9 cellular contexts compared by ENCODE assay signal in the genomic region with DNA sequence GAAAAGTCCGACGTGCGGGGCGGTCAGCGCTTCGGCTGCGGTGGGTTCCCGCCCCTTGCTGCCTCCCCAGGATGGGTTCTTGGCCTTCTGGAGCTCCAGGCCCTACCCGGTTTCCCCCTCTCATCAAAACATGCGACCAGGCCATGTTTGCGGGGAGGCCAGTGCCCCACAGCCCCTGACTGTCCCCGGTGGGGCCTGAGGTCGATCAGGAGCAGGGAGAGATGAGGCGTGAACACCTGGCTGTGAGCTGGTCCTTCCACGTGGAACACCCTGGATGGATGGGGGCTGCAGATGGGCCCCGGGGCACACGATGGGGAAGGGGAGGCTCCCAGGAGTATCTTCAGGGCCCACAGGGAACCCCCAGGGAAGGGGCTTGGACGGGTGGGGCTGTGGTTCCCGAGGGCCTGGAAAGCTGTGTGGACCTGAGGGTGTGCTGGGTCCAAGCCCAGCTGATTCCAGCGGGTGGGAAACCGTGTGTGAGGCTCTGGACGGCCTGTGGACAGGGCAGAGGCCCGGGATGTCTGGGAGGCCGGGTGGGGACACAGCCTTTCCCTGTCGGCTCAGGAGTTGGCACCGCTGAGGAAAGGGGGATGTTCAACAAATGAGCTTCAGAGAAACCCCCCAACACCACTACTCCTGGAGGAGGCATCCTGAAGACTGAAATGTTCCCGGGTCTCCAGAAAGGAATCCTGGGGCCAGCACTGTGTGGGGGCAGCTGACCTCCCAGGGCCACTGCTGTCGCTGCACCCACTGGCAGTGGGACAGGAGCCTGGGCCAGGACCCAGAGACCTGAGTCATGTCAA.
A peak's percentile ranks its signal among the peaks of the same experiment; 100 is the strongest.
DNase-seq lines count a peak whose midpoint lies in the region; ATAC-seq and TF ChIP-seq lines count a peak whose summit lies in the region.
"Had no signal": no experiment of that assay in that cellular context is flagged by ENCODE, and none has a peak within 500 bp of the region (broad histone marks: within the 10 kb centered on the region; RNA-seq: fewer than 3 reads in every experiment).

No MANE protein-coding gene starts in this region.

- peaks cover 5% of the 10 kb centered on the region for H3K36me3 Mint-ChIP-seq in activated CD4-positive, alpha-beta T cell treated with anti-CD3 and anti-CD28 coated beads, Interleukin-2, amount 10 ng/mL, durations not matched to agents 7 days and 5 days (ENCODE audit: low read depth)
- peaks cover 0 to 2% (median 0%) of the 10 kb centered on the region in 3 donors for H3K36me3 Mint-ChIP-seq in CD8-positive, alpha-beta memory T cell
- peaks cover 1% of the 10 kb centered on the region for H3K36me3 Mint-ChIP-seq in glutamatergic neuron (ENCODE audit: unreplicated experiment)

- H3K4me1 Mint-ChIP-seq in activated CD4-positive, alpha-beta T cell treated with anti-CD3 and anti-CD28 coated beads, Interleukin-2, amount 10 ng/mL, durations not matched to agents 7 days and 5 days, result peaks cover 63% of the 10 kb centered on the region
- H3K4me1 Mint-ChIP-seq in CD8-positive, alpha-beta memory T cell, result peaks cover 54 to 70% (median 60%) of the 10 kb centered on the region in 3 donors
- peaks cover 21% of the 10 kb centered on the region for H3K4me1 Mint-ChIP-seq in glutamatergic neuron (ENCODE audit: low read depth, unreplicated experiment)

- no peak overlapping the region for H3K27ac ChIP-seq in CD8-positive, alpha-beta memory T cell (ENCODE audit: low read depth, low read length)
- H3K27ac ChIP-seq: psoas muscle had no signal

- ATAC-seq in HG03280 (IDR thresholded peaks at IDR 0.05; ENCODE audit: unreplicated experiment), result no peak

- H3K4me3 ChIP-seq in CD8-positive, alpha-beta memory T cell (ENCODE audit: low read length), result peak overlapping the region; percentile 53
- H3K4me3 ChIP-seq: psoas muscle had no signal

- CTCF ChIA-PET in activated CD4-positive, alpha-beta T cell treated with anti-CD3 and anti-CD28 coated beads, Interleukin-2, amount 10 ng/mL, durations not matched to agents 7 days and 5 days (lab: Charles Lee), result no interaction called here
- CTCF ChIA-PET in CD8-positive, alpha-beta memory T cell (lab: Charles Lee), result interaction anchor here (1.2 to 1.7 kb wide), 2 partner anchors 18 to 315 kb away, joined by 3 to 5 read pairs; no protein-coding TSS in a partner anchor

- DNase-seq in activated CD4-positive, alpha-beta T cell treated with anti-CD3 and anti-CD28 coated beads, Interleukin-2, amount 10 ng/mL, durations not matched to agents 7 days and 5 days, result peak; percentile 5
- DNase-seq in activated CD4-positive, alpha-beta T cell treated with anti-CD3 and anti-CD28 coated beads for 4 hours, result no peak
- no peak for DNase-seq in CD8-positive, alpha-beta memory T cell
- peak; percentile 32 for DNase-seq in ecto neural progenitor cell (ENCODE audit: low spot score)
- DNase-seq in posterior vena cava (ENCODE audit: low spot score), result peak; percentile 75
- DNase-seq in glutamatergic neuron, result no peak
- DNase-seq in NCI-H748 treated with DMSO at 0.1 percent for 48 hours (lab: John Stamatoyannopoulos, UW), result no peak

- peaks cover 12% of the 10 kb centered on the region for H3K9me3 Mint-ChIP-seq in activated CD4-positive, alpha-beta T cell treated with anti-CD3 and anti-CD28 coated beads, Interleukin-2, amount 10 ng/mL, durations not matched to agents 7 days and 5 days
- peaks cover 1 to 10% (median 3%) of the 10 kb centered on the region in 5 donors for H3K9me3 Mint-ChIP-seq in CD8-positive, alpha-beta memory T cell
- peaks cover 8% of the 10 kb centered on the region for H3K9me3 Mint-ChIP-seq in glutamatergic neuron (ENCODE audit: unreplicated experiment)

- no peaks in the 10 kb centered on the region for H3K27me3 Mint-ChIP-seq in activated CD4-positive, alpha-beta T cell treated with anti-CD3 and anti-CD28 coated beads, Interleukin-2, amount 10 ng/mL, durations not matched to agents 7 days and 5 days
- H3K27me3 Mint-ChIP-seq in CD8-positive, alpha-beta memory T cell, result peaks cover 0 to 2% of the 10 kb centered on the region in 2 donors
- H3K27me3 Mint-ChIP-seq in glutamatergic neuron (ENCODE audit: unreplicated experiment), result peaks cover 17% of the 10 kb centered on the region

- H3K4me1 ChIP-seq in CD8-positive, alpha-beta memory T cell (ENCODE audit: insufficient read depth, low read length), result peaks cover 75% of the 10 kb centered on the region
- H3K4me1 ChIP-seq: psoas muscle had no signal

- peaks cover 2% of the 10 kb centered on the region for H3K9me3 ChIP-seq in CD8-positive, alpha-beta memory T cell (ENCODE audit: low read length)

- POLR2A ChIA-PET in activated CD4-positive, alpha-beta T cell treated with anti-CD3 and anti-CD28 coated beads, Interleukin-2, amount 10 ng/mL, durations not matched to agents 7 days and 5 days (lab: Charles Lee), result no interaction called here
- POLR2A ChIA-PET in CD8-positive, alpha-beta memory T cell (lab: Charles Lee), result no interaction called here

- no peaks in the 10 kb centered on the region for H3K27me3 ChIP-seq in CD8-positive, alpha-beta memory T cell (ENCODE audit: insufficient read depth, low read length, poor library complexity, severe bottlenecking)

- H3K27ac Mint-ChIP-seq in activated CD4-positive, alpha-beta T cell treated with anti-CD3 and anti-CD28 coated beads, Interleukin-2, amount 10 ng/mL, durations not matched to agents 7 days and 5 days, result peak overlapping the region; percentile 90
- H3K27ac Mint-ChIP-seq in CD8-positive, alpha-beta memory T cell, result peak overlapping the region; percentile 77 to 97 (median 94)
- no peak overlapping the region for H3K27ac Mint-ChIP-seq in glutamatergic neuron (ENCODE audit: unreplicated experiment)

- no peak overlapping the region for H3K4me3 Mint-ChIP-seq in activated CD4-positive, alpha-beta T cell treated with anti-CD3 and anti-CD28 coated beads, Interleukin-2, amount 10 ng/mL, durations not matched to agents 7 days and 5 days
- H3K4me3 Mint-ChIP-seq in CD8-positive, alpha-beta memory T cell, result peak overlapping the region in 5 of 7 donors; percentile 51 to 70 (median 60)
- H3K4me3 Mint-ChIP-seq in glutamatergic neuron (ENCODE audit: unreplicated experiment), result no peak overlapping the region

- no peaks in the 10 kb centered on the region for H3K36me3 ChIP-seq in CD8-positive, alpha-beta memory T cell (ENCODE audit: insufficient read depth, low read length)

- intact Hi-C loops in posterior vena cava (cut with DNase I), result no loop called here

- TF ChIP-seq CTCF in glutamatergic neuron (IDR thresholded peaks at IDR 0.05; ENCODE audit: partially characterized antibody, unreplicated experiment), result no peak

Comparison
In these comparisons a context has a peak if more than half of its experiments do, and no peak if none do; other contexts are left out.
1. DNase-seq: peak in activated CD4-positive, alpha-beta T cell treated with anti-CD3 and anti-CD28 coated beads, Interleukin-2, amount 10 ng/mL, durations not matched to agents 7 days and 5 days (single experiment), ecto neural progenitor cell (single experiment) and posterior vena cava (single experiment); none in activated CD4-positive, alpha-beta T cell treated with anti-CD3 and anti-CD28 coated beads for 4 hours (0 of 2), CD8-positive, alpha-beta memory T cell (0 of 5), glutamatergic neuron (single experiment) and NCI-H748 treated with DMSO at 0.1 percent for 48 hours (single experiment).
2. H3K4me3 Mint-ChIP-seq: peak in CD8-positive, alpha-beta memory T cell (5 of 7); none in activated CD4-positive, alpha-beta T cell treated with anti-CD3 and anti-CD28 coated beads, Interleukin-2, amount 10 ng/mL, durations not matched to agents 7 days and 5 days (single experiment) and glutamatergic neuron (single experiment).